ENCODE assay signal across 1 cellular context in genomic region chr5:32489791-32490581, GRCh38.
TF ChIP-seq lines count a peak whose summit lies in the region.

No MANE protein-coding gene starts in this region.

TF ChIP-seq in HEK293, 187 proteins besides CTCF, POLR2A, EP300 and RAD21 (continued from another document and continues in another):
- no peak for TF ChIP-seq ZNF362 (tag by site-specific recombination; IDR thresholded peaks at IDR 0.05)
- 0 out of 2 replicates have a peak, but pooled peaks have one; percentile 21 for TF ChIP-seq WT1 (tag by site-specific recombination; IDR thresholded peaks at IDR 0.05)
- no peak for TF ChIP-seq ZNF138 (tag by site-specific recombination; IDR thresholded peaks at IDR 0.05; ENCODE audit: borderline replicate concordance)
- TF ChIP-seq MYNN (tag by site-specific recombination; IDR thresholded peaks at IDR 0.05; ENCODE audit: borderline replicate concordance): no peak
- TF ChIP-seq, protein P1, sequence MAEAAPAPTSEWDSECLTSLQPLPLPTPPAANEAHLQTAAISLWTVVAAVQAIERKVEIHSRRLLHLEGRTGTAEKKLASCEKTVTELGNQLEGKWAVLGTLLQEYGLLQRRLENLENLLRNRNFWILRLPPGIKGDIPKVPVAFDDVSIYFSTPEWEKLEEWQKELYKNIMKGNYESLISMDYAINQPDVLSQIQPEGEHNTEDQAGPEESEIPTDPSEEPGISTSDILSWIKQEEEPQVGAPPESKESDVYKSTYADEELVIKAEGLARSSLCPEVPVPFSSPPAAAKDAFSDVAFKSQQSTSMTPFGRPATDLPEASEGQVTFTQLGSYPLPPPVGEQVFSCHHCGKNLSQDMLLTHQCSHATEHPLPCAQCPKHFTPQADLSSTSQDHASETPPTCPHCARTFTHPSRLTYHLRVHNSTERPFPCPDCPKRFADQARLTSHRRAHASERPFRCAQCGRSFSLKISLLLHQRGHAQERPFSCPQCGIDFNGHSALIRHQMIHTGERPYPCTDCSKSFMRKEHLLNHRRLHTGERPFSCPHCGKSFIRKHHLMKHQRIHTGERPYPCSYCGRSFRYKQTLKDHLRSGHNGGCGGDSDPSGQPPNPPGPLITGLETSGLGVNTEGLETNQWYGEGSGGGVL (tag by site-specific recombination; IDR thresholded peaks at IDR 0.05): peak; percentile 55; the same call in 1 of the 2 replicates
- peak; percentile 92 for TF ChIP-seq ZNF629 (tag by site-specific recombination; IDR thresholded peaks at IDR 0.05)
- no peak for TF ChIP-seq ZNF148 (tag by site-specific recombination; IDR thresholded peaks at IDR 0.05; ENCODE audit: borderline replicate concordance)
- TF ChIP-seq, protein P2, sequence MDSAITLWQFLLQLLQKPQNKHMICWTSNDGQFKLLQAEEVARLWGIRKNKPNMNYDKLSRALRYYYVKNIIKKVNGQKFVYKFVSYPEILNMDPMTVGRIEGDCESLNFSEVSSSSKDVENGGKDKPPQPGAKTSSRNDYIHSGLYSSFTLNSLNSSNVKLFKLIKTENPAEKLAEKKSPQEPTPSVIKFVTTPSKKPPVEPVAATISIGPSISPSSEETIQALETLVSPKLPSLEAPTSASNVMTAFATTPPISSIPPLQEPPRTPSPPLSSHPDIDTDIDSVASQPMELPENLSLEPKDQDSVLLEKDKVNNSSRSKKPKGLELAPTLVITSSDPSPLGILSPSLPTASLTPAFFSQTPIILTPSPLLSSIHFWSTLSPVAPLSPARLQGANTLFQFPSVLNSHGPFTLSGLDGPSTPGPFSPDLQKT (IDR thresholded peaks at IDR 0.05; ENCODE audit: borderline replicate concordance, low read depth, low read length): no peak
- TF ChIP-seq ZNF404 (tag by site-specific recombination; IDR thresholded peaks at IDR 0.05): no peak
- TF ChIP-seq RBAK (tag by site-specific recombination; IDR thresholded peaks at IDR 0.05): no peak
- no peak for TF ChIP-seq ZNF571 (tag by site-specific recombination; IDR thresholded peaks at IDR 0.05)
- TF ChIP-seq ZFP69B (tag by site-specific recombination; IDR thresholded peaks at IDR 0.05): 0 out of 2 replicates have a peak, but pooled peaks have one; percentile 67
- no peak for TF ChIP-seq ZNF155 (tag by site-specific recombination; IDR thresholded peaks at IDR 0.05)
- TF ChIP-seq ZNF610 (tag by site-specific recombination; IDR thresholded peaks at IDR 0.05; ENCODE audit: borderline replicate concordance): peak; percentile 66; the same call in 1 of the 2 replicates
- TF ChIP-seq ZNF391 (tag by site-specific recombination; IDR thresholded peaks at IDR 0.05; ENCODE audit: borderline replicate concordance, low read depth): peak; percentile 46; the same call in 1 of the 2 replicates
- no peak for TF ChIP-seq YY1 (tag by site-specific recombination; IDR thresholded peaks at IDR 0.05)
- TF ChIP-seq AEBP2 (tag by site-specific recombination; IDR thresholded peaks at IDR 0.05; ENCODE audit: borderline replicate concordance): no peak
- peak; percentile 67; the same call in 1 of the 2 replicates for TF ChIP-seq OSR2 (tag by site-specific recombination; IDR thresholded peaks at IDR 0.05)
- no peak for TF ChIP-seq GFI1B (tag by site-specific recombination; IDR thresholded peaks at IDR 0.05)
- TF ChIP-seq ZNF280D (tag by site-specific recombination; IDR thresholded peaks at IDR 0.05): 0 out of 2 replicates have a peak, but pooled peaks have one; percentile 36
- TF ChIP-seq, protein P3, sequence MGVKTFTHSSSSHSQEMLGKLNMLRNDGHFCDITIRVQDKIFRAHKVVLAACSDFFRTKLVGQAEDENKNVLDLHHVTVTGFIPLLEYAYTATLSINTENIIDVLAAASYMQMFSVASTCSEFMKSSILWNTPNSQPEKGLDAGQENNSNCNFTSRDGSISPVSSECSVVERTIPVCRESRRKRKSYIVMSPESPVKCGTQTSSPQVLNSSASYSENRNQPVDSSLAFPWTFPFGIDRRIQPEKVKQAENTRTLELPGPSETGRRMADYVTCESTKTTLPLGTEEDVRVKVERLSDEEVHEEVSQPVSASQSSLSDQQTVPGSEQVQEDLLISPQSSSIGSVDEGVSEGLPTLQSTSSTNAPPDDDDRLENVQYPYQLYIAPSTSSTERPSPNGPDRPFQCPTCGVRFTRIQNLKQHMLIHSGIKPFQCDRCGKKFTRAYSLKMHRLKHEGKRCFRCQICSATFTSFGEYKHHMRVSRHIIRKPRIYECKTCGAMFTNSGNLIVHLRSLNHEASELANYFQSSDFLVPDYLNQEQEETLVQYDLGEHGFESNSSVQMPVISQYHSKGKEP (tag by site-specific recombination; IDR thresholded peaks at IDR 0.05): peak; percentile 84
- TF ChIP-seq, protein P4, sequence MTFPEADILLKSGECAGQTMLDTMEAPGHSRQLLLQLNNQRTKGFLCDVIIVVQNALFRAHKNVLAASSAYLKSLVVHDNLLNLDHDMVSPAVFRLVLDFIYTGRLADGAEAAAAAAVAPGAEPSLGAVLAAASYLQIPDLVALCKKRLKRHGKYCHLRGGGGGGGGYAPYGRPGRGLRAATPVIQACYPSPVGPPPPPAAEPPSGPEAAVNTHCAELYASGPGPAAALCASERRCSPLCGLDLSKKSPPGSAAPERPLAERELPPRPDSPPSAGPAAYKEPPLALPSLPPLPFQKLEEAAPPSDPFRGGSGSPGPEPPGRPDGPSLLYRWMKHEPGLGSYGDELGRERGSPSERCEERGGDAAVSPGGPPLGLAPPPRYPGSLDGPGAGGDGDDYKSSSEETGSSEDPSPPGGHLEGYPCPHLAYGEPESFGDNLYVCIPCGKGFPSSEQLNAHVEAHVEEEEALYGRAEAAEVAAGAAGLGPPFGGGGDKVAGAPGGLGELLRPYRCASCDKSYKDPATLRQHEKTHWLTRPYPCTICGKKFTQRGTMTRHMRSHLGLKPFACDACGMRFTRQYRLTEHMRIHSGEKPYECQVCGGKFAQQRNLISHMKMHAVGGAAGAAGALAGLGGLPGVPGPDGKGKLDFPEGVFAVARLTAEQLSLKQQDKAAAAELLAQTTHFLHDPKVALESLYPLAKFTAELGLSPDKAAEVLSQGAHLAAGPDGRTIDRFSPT (tag by site-specific recombination; IDR thresholded peaks at IDR 0.05): peak; percentile 65; the same call in 1 of the 2 replicates
- peak; percentile 91 for TF ChIP-seq PRDM1 (tag by site-specific recombination; IDR thresholded peaks at IDR 0.05)
- no peak for TF ChIP-seq ZFP3 (tag by site-specific recombination; IDR thresholded peaks at IDR 0.05; ENCODE audit: low read depth)
- TF ChIP-seq TCF7L2 (IDR thresholded peaks at IDR 0.05; ENCODE audit: borderline replicate concordance, low read depth, low read length): no peak
- TF ChIP-seq, protein P5, sequence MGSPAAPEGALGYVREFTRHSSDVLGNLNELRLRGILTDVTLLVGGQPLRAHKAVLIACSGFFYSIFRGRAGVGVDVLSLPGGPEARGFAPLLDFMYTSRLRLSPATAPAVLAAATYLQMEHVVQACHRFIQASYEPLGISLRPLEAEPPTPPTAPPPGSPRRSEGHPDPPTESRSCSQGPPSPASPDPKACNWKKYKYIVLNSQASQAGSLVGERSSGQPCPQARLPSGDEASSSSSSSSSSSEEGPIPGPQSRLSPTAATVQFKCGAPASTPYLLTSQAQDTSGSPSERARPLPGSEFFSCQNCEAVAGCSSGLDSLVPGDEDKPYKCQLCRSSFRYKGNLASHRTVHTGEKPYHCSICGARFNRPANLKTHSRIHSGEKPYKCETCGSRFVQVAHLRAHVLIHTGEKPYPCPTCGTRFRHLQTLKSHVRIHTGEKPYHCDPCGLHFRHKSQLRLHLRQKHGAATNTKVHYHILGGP (tag by site-specific recombination; IDR thresholded peaks at IDR 0.05): 0 out of 2 replicates have a peak, but pooled peaks have one; percentile 10
- no peak for TF ChIP-seq ZNF132 (tag by site-specific recombination; IDR thresholded peaks at IDR 0.05; ENCODE audit: borderline replicate concordance)
- TF ChIP-seq ZNF621 (tag by site-specific recombination; IDR thresholded peaks at IDR 0.05): no peak
- TF ChIP-seq ZNF202 (tag by site-specific recombination; IDR thresholded peaks at IDR 0.05; ENCODE audit: borderline replicate concordance): no peak
- TF ChIP-seq KLF1 (tag by site-specific recombination; IDR thresholded peaks at IDR 0.05): no peak
- TF ChIP-seq ZNF518A (tag by site-specific recombination; conservative IDR thresholded peaks at IDR 0.05; ENCODE audit: low read depth): peak; percentile 51; the same call in 1 of the 2 replicates
- no peak for TF ChIP-seq ZNF830 (tag by site-specific recombination; IDR thresholded peaks at IDR 0.05; ENCODE audit: low read depth)
- peak; percentile 93 for TF ChIP-seq ZSCAN30 (tag by site-specific recombination; IDR thresholded peaks at IDR 0.05)
